1 cellular context compared by ENCODE assay signal in genomic region chr16:89919535-89920406, GRCh38.
TF ChIP-seq lines count a peak whose summit lies in the region.

No MANE protein-coding gene starts in this region.

TF ChIP-seq in GM23338, 12 proteins besides CTCF, POLR2A, EP300 and RAD21:
- TF ChIP-seq REST (IDR thresholded peaks at IDR 0.05; ENCODE audit: unreplicated experiment), result no peak
- TF ChIP-seq EZH2phosphoT487 (IDR thresholded peaks at IDR 0.05; ENCODE audit: unreplicated experiment), result no peak
- TF ChIP-seq ZNF331 (CRISPR knock-in tag; IDR thresholded peaks at IDR 0.05; ENCODE audit: low read depth), result no peak
- TF ChIP-seq JUNB (IDR thresholded peaks at IDR 0.05; ENCODE audit: unreplicated experiment), result no peak
- no peak for TF ChIP-seq POLR2AphosphoS5 (IDR thresholded peaks at IDR 0.05; ENCODE audit: low read depth)
- no peak for TF ChIP-seq EZH2 (IDR thresholded peaks at IDR 0.05; ENCODE audit: low read depth, unreplicated experiment)
- no peak for TF ChIP-seq NANOG (IDR thresholded peaks at IDR 0.05; ENCODE audit: borderline replicate concordance)
- no peak for TF ChIP-seq ZNF114 (CRISPR knock-in tag; IDR thresholded peaks at IDR 0.05)
- TF ChIP-seq STAT1 (IDR thresholded peaks at IDR 0.05; ENCODE audit: unreplicated experiment), result no peak
- no peak for TF ChIP-seq ZNF462 (CRISPR knock-in tag; IDR thresholded peaks at IDR 0.05)
- TF ChIP-seq ETS1 (IDR thresholded peaks at IDR 0.05), result no peak
- no peak for TF ChIP-seq CREB1 (CRISPR knock-in tag; IDR thresholded peaks at IDR 0.05; ENCODE audit: low read depth)
